ENCODE assay signal across 26 cellular contexts in genomic region chr2:216201687-216202306, GRCh38.
DNase-seq lines count a peak whose midpoint lies in the region; ATAC-seq and TF ChIP-seq lines count a peak whose summit lies in the region.
"Had no signal": no experiment of that assay in that cellular context is flagged by ENCODE, and none has a peak within 500 bp of the region (broad histone marks: within the 10 kb centered on the region; RNA-seq: fewer than 3 reads in every experiment).

No MANE protein-coding gene starts in this region.

- DNase-seq in activated CD4-positive, alpha-beta T cell treated with anti-CD3 and anti-CD28 coated beads for 36 hours, result no peak
- DNase-seq in activated CD4-positive, alpha-beta T cell treated with anti-CD3 and anti-CD28 coated beads, Interleukin-2, amount 10 ng/mL, durations not matched to agents 7 days and 5 days, result no peak
- DNase-seq in CD4-positive, CD25-positive, alpha-beta regulatory T cell, result no peak
- DNase-seq in T-helper 17 cell (no peak), body of pancreas (no peak), mesenteric fat pad (ENCODE audit: low spot score) (no peak)
- DNase-seq in naive thymus-derived CD8-positive, alpha-beta T cell, result no peak
- no peak for DNase-seq in CD4-positive, alpha-beta memory T cell
- DNase-seq: activated CD4-positive, alpha-beta T cell treated with anti-CD3 and anti-CD28 coated beads, Interleukin-2, amount 50 U/mL, for 48 hours; activated CD8-positive, alpha-beta memory T cell treated with anti-CD3 and anti-CD28 coated beads, Interleukin-2, amount 50 U/mL, for 4 hours; activated effector memory CD4-positive, alpha-beta T cell treated with Interleukin-2 at 50 U/mL for 16 hours; brain microvascular endothelial cell; CD8-positive, alpha-beta memory T cell; dorsolateral prefrontal cortex; EL; heart right ventricle; kidney; left ventricle myocardium superior; naive B cell; NCI-H774; SJCRH30; stimulated activated CD4-positive, alpha-beta T cell treated with anti-CD3 and anti-CD28 coated beads, Interleukin-15, amount 100 ng/mL, for 24 hours; stimulated activated CD4-positive, alpha-beta T cell treated with anti-CD3 and anti-CD28 coated beads, Interleukin-4, amount 100 ng/mL, for 4 hours had no signal

- intact Hi-C loops in activated CD4-positive, alpha-beta T cell treated with anti-CD3 and anti-CD28 coated beads for 36 hours (cut with DNase I, micrococcal nuclease), result loop anchor here in 1 of 2 experiments (10.0 kb wide), 1 partner anchor 293 kb away; the partner anchor contains the start of gene RPL37A
- intact Hi-C loops in body of pancreas (cut with DNase I), result no loop called here
- intact Hi-C loops in CD4-positive, alpha-beta memory T cell (cut with micrococcal nuclease), result no loop called here

- H3K36me3 Mint-ChIP-seq in activated CD4-positive, alpha-beta T cell treated with anti-CD3 and anti-CD28 coated beads for 36 hours (ENCODE audit: low read depth), result peaks cover 85% of the 10 kb centered on the region
- peaks cover 84% of the 10 kb centered on the region for H3K36me3 Mint-ChIP-seq in activated CD4-positive, alpha-beta T cell treated with anti-CD3 and anti-CD28 coated beads, Interleukin-2, amount 10 ng/mL, durations not matched to agents 7 days and 5 days (ENCODE audit: low read depth)
- H3K36me3 Mint-ChIP-seq in CD4-positive, CD25-positive, alpha-beta regulatory T cell, result peaks cover 78% of the 10 kb centered on the region
- peaks cover 13% of the 10 kb centered on the region for H3K36me3 Mint-ChIP-seq in T-helper 17 cell (ENCODE audit: low read depth)
- H3K36me3 Mint-ChIP-seq in naive thymus-derived CD8-positive, alpha-beta T cell, result peaks cover 23 to 98% (median 54%) of the 10 kb centered on the region in 3 donors
- H3K36me3 Mint-ChIP-seq in CD4-positive, alpha-beta memory T cell, result peaks cover 85 to 95% of the 10 kb centered on the region in 2 donors

- H3K4me3 Mint-ChIP-seq in activated CD4-positive, alpha-beta T cell treated with anti-CD3 and anti-CD28 coated beads for 36 hours, result no peak overlapping the region
- H3K4me3 Mint-ChIP-seq in activated CD4-positive, alpha-beta T cell treated with anti-CD3 and anti-CD28 coated beads, Interleukin-2, amount 10 ng/mL, durations not matched to agents 7 days and 5 days, result no peak overlapping the region
- no peak overlapping the region for H3K4me3 Mint-ChIP-seq in CD4-positive, CD25-positive, alpha-beta regulatory T cell
- H3K4me3 Mint-ChIP-seq in T-helper 17 cell, result no peak overlapping the region
- no peak overlapping the region for H3K4me3 Mint-ChIP-seq in naive thymus-derived CD8-positive, alpha-beta T cell
- peak overlapping the region in 1 of 8 donors; percentile 56 for H3K4me3 Mint-ChIP-seq in CD4-positive, alpha-beta memory T cell
- H3K4me3 Mint-ChIP-seq: CD8-positive, alpha-beta memory T cell; mesothelial cell of epicardium; naive B cell; type B pancreatic cell; WTC11 had no signal

- H3K27ac ChIP-seq in CD4-positive, CD25-positive, alpha-beta regulatory T cell (ENCODE audit: insufficient read depth, low read length, poor library complexity, severe bottlenecking), result no peak overlapping the region
- no peak overlapping the region for H3K27ac ChIP-seq in body of pancreas
- H3K27ac ChIP-seq in CD4-positive, alpha-beta memory T cell (ENCODE audit: low read depth, low read length), result no peak overlapping the region
- H3K27ac ChIP-seq: brain microvascular endothelial cell, dorsolateral prefrontal cortex, heart right ventricle, SJCRH30 had no signal

- no peaks in the 10 kb centered on the region for H3K4me1 ChIP-seq in CD4-positive, CD25-positive, alpha-beta regulatory T cell (ENCODE audit: control insufficient read depth, insufficient read depth, low read length, poor library complexity, severe bottlenecking)
- H3K4me1 ChIP-seq in body of pancreas, result no peaks in the 10 kb centered on the region
- no peaks in the 10 kb centered on the region for H3K4me1 ChIP-seq in CD4-positive, alpha-beta memory T cell (ENCODE audit: insufficient read depth, low read length)
- H3K4me1 ChIP-seq: heart right ventricle, SJCRH30 had no signal

- peak overlapping the region; percentile 20 for H3K27ac Mint-ChIP-seq in activated CD4-positive, alpha-beta T cell treated with anti-CD3 and anti-CD28 coated beads for 36 hours
- no peak overlapping the region for H3K27ac Mint-ChIP-seq in activated CD4-positive, alpha-beta T cell treated with anti-CD3 and anti-CD28 coated beads, Interleukin-2, amount 10 ng/mL, durations not matched to agents 7 days and 5 days
- H3K27ac Mint-ChIP-seq in CD4-positive, CD25-positive, alpha-beta regulatory T cell, result peak overlapping the region in 2 of 3 donors; percentile 33 to 62
- peak overlapping the region; percentile 32 for H3K27ac Mint-ChIP-seq in T-helper 17 cell
- H3K27ac Mint-ChIP-seq in naive thymus-derived CD8-positive, alpha-beta T cell, result peak overlapping the region in 9 of 10 donors; percentile 7 to 73 (median 35)
- peak overlapping the region in 3 of 7 donors; percentile 15 to 50 (median 39) for H3K27ac Mint-ChIP-seq in CD4-positive, alpha-beta memory T cell
- H3K27ac Mint-ChIP-seq: mesothelial cell of epicardium, type B pancreatic cell had no signal

- 74 to 86% methylated on average over 3 of the region's 3 CpGs for WGBS in body of pancreas, 2 donors

- no peaks in the 10 kb centered on the region for H3K27me3 Mint-ChIP-seq in activated CD4-positive, alpha-beta T cell treated with anti-CD3 and anti-CD28 coated beads for 36 hours
- no peaks in the 10 kb centered on the region for H3K27me3 Mint-ChIP-seq in activated CD4-positive, alpha-beta T cell treated with anti-CD3 and anti-CD28 coated beads, Interleukin-2, amount 10 ng/mL, durations not matched to agents 7 days and 5 days
- no peaks in the 10 kb centered on the region for H3K27me3 Mint-ChIP-seq in CD4-positive, CD25-positive, alpha-beta regulatory T cell
- H3K27me3 Mint-ChIP-seq in T-helper 17 cell, result no peaks in the 10 kb centered on the region
- H3K27me3 Mint-ChIP-seq in naive thymus-derived CD8-positive, alpha-beta T cell, result no peaks in the 10 kb centered on the region
- no peaks in the 10 kb centered on the region for H3K27me3 Mint-ChIP-seq in CD4-positive, alpha-beta memory T cell
- H3K27me3 Mint-ChIP-seq: CD8-positive, alpha-beta memory T cell; naive B cell; type B pancreatic cell had no signal

- ATAC-seq in activated CD4-positive, alpha-beta T cell treated with anti-CD3 and anti-CD28 coated beads for 36 hours, result no peak
- ATAC-seq in CD4-positive, CD25-positive, alpha-beta regulatory T cell (ENCODE audit: low read depth in 2 of 2), result no peak
- ATAC-seq in T-helper 17 cell, result no peak
- ATAC-seq in naive thymus-derived CD8-positive, alpha-beta T cell, result no peak
- ATAC-seq in body of pancreas, result no peak
- ATAC-seq: heart right ventricle, left ventricle myocardium superior, WTC11 had no signal

- H3K4me3 ChIP-seq in CD4-positive, CD25-positive, alpha-beta regulatory T cell (ENCODE audit: low read depth, low read length), result no peak overlapping the region
- no peak overlapping the region for H3K4me3 ChIP-seq in body of pancreas
- no peak overlapping the region for H3K4me3 ChIP-seq in CD4-positive, alpha-beta memory T cell (ENCODE audit: low read length in 2 of 2)
- H3K4me3 ChIP-seq: dorsolateral prefrontal cortex, heart right ventricle, SJCRH30 had no signal

- no peaks in the 10 kb centered on the region for H3K9me3 ChIP-seq in CD4-positive, CD25-positive, alpha-beta regulatory T cell (ENCODE audit: control insufficient read depth in 2 of 2, low read length in 2 of 2)
- H3K9me3 ChIP-seq in T-helper 17 cell (ENCODE audit: control insufficient read depth, low read length, poor library complexity, severe bottlenecking) (no peaks in the 10 kb centered on the region), body of pancreas (no peaks in the 10 kb centered on the region)
- no peaks in the 10 kb centered on the region for H3K9me3 ChIP-seq in CD4-positive, alpha-beta memory T cell (ENCODE audit: control insufficient read depth in 1 of 2, low read length in 2 of 2)
- H3K9me3 ChIP-seq: heart right ventricle, SJCRH30 had no signal

- no peaks in the 10 kb centered on the region for H3K27me3 ChIP-seq in CD4-positive, CD25-positive, alpha-beta regulatory T cell (ENCODE audit: control insufficient read depth, insufficient read depth, low read length)
- no peaks in the 10 kb centered on the region for H3K27me3 ChIP-seq in body of pancreas
- no peaks in the 10 kb centered on the region for H3K27me3 ChIP-seq in CD4-positive, alpha-beta memory T cell (ENCODE audit: insufficient read depth, low read length)
- H3K27me3 ChIP-seq: brain microvascular endothelial cell, dorsolateral prefrontal cortex, heart right ventricle, SJCRH30 had no signal

- H3K4me1 Mint-ChIP-seq in activated CD4-positive, alpha-beta T cell treated with anti-CD3 and anti-CD28 coated beads for 36 hours, result peaks cover 76% of the 10 kb centered on the region
- H3K4me1 Mint-ChIP-seq in activated CD4-positive, alpha-beta T cell treated with anti-CD3 and anti-CD28 coated beads, Interleukin-2, amount 10 ng/mL, durations not matched to agents 7 days and 5 days, result peaks cover 24% of the 10 kb centered on the region
- peaks cover 22 to 37% (median 30%) of the 10 kb centered on the region in 4 donors for H3K4me1 Mint-ChIP-seq in CD4-positive, CD25-positive, alpha-beta regulatory T cell
- H3K4me1 Mint-ChIP-seq in T-helper 17 cell, result peaks cover 9% of the 10 kb centered on the region
- H3K4me1 Mint-ChIP-seq in naive thymus-derived CD8-positive, alpha-beta T cell, result peaks cover 5 to 10% (median 6%) of the 10 kb centered on the region in 4 donors
- H3K4me1 Mint-ChIP-seq in CD4-positive, alpha-beta memory T cell, result peaks cover 7 to 12% (median 8%) of the 10 kb centered on the region in 4 donors
- H3K4me1 Mint-ChIP-seq: WTC11 had no signal

- POLR2A ChIA-PET in activated CD4-positive, alpha-beta T cell treated with anti-CD3 and anti-CD28 coated beads for 36 hours (lab: Charles Lee), result no interaction called here
- POLR2A ChIA-PET in activated CD4-positive, alpha-beta T cell treated with anti-CD3 and anti-CD28 coated beads, Interleukin-2, amount 10 ng/mL, durations not matched to agents 7 days and 5 days (lab: Charles Lee), result no interaction called here
- POLR2A ChIA-PET in naive thymus-derived CD8-positive, alpha-beta T cell (lab: Charles Lee), result no interaction called here
- POLR2A ChIA-PET in CD4-positive, alpha-beta memory T cell (lab: Charles Lee; ENCODE audit: partially characterized antibody), result no interaction called here

- CTCF ChIA-PET in activated CD4-positive, alpha-beta T cell treated with anti-CD3 and anti-CD28 coated beads for 36 hours (lab: Charles Lee), result no interaction called here
- CTCF ChIA-PET in activated CD4-positive, alpha-beta T cell treated with anti-CD3 and anti-CD28 coated beads, Interleukin-2, amount 10 ng/mL, durations not matched to agents 7 days and 5 days (lab: Charles Lee), result interaction anchor here (0.7 to 1.8 kb wide), 2 partner anchors 16 to 167 kb away, joined by 3 to 6 read pairs; no protein-coding TSS in a partner anchor
- CTCF ChIA-PET in CD4-positive, alpha-beta memory T cell (lab: Charles Lee; ENCODE audit: partially characterized antibody), result no interaction called here

- TF ChIP-seq POLR2A in body of pancreas (IDR thresholded peaks at IDR 0.05), result no peak

- no peaks in the 10 kb centered on the region for H3K9me3 Mint-ChIP-seq in activated CD4-positive, alpha-beta T cell treated with anti-CD3 and anti-CD28 coated beads for 36 hours (ENCODE audit: low read depth)
- H3K9me3 Mint-ChIP-seq in activated CD4-positive, alpha-beta T cell treated with anti-CD3 and anti-CD28 coated beads, Interleukin-2, amount 10 ng/mL, durations not matched to agents 7 days and 5 days, result no peaks in the 10 kb centered on the region
- H3K9me3 Mint-ChIP-seq in CD4-positive, CD25-positive, alpha-beta regulatory T cell, result peaks cover 0 to 1% (median 0%) of the 10 kb centered on the region in 7 donors
- H3K9me3 Mint-ChIP-seq in naive thymus-derived CD8-positive, alpha-beta T cell, result no peaks in the 10 kb centered on the region
- H3K9me3 Mint-ChIP-seq in CD4-positive, alpha-beta memory T cell, result no peaks in the 10 kb centered on the region
- H3K9me3 Mint-ChIP-seq: CD8-positive, alpha-beta memory T cell; mesothelial cell of epicardium; naive B cell; type B pancreatic cell; WTC11 had no signal

- peaks cover 98% of the 10 kb centered on the region for H3K36me3 ChIP-seq in CD4-positive, CD25-positive, alpha-beta regulatory T cell (ENCODE audit: control insufficient read depth, insufficient read depth, low read length)
- H3K36me3 ChIP-seq in body of pancreas (replicated peaks in 1 of 2; ENCODE audit: insufficient read depth in 1 of 2, low read depth in 2 of 2), result peaks cover 0 to 34% of the 10 kb centered on the region in 2 donors
- peaks cover 89% of the 10 kb centered on the region for H3K36me3 ChIP-seq in CD4-positive, alpha-beta memory T cell (ENCODE audit: insufficient read depth, low read length)

- no peak for TF ChIP-seq CTCF in body of pancreas (IDR thresholded peaks at IDR 0.05)
